Comparison of ENCODE assay signal across 9 cellular contexts in genomic region chr1:20854529-20854928, GRCh38.
"Had no signal": no experiment of that assay in that cellular context is flagged by ENCODE, and none has a peak within 500 bp of the region (broad histone marks: within the 10 kb centered on the region; RNA-seq: fewer than 3 reads in every experiment).

No MANE protein-coding gene starts in this region.

- H3K4me1 ChIP-seq: HAP-1 had no signal

- H3K27ac ChIP-seq: GM23248 had no signal

- DNase-seq: GM23248, GOT3, H7, IMR-90, KG1 had no signal

- H3K4me3 ChIP-seq: GM23248, HAP-1, K562 had no signal

- FAIRE-seq: HTR-8/SVneo, K562 had no signal

- H2AFZ ChIP-seq: GM23248 had no signal

- H3K9me3 ChIP-seq: HAP-1 had no signal

- ATAC-seq: HCT116, K562 had no signal

- H3K9ac ChIP-seq: GM23248 had no signal
